Comparison of ENCODE assay signal across 1 cellular context in genomic region chr14:24053548-24054323, GRCh38.
TF ChIP-seq lines count a peak whose summit lies in the region.

No MANE protein-coding gene starts in this region.

TF ChIP-seq in HepG2, 621 proteins besides CTCF, POLR2A, EP300 and RAD21:
- TF ChIP-seq PATZ1 (CRISPR knock-in tag; IDR thresholded peaks at IDR 0.05), result peak; percentile 76
- no peak for TF ChIP-seq HNF4A (CRISPR knock-in tag; IDR thresholded peaks at IDR 0.05)
- TF ChIP-seq NR2F6 (IDR thresholded peaks at IDR 0.05), result peak; percentile 58; the same call in 1 of the 2 replicates
- TF ChIP-seq NR2F6 (CRISPR knock-in tag; IDR thresholded peaks at IDR 0.05), result peak; percentile 51; the same call in 1 of the 2 replicates
- 0 out of 2 replicates have a peak, but pooled peaks have one; percentile 30 for TF ChIP-seq ZNF839 (CRISPR knock-in tag; IDR thresholded peaks at IDR 0.05; ENCODE audit: borderline replicate concordance)
- peak; percentile 31; the same call in 1 of the 2 replicates for TF ChIP-seq CBFB (CRISPR knock-in tag; IDR thresholded peaks at IDR 0.05)
- TF ChIP-seq ZNF850 (CRISPR knock-in tag; conservative IDR thresholded peaks at IDR 0.05), result no peak
- TF ChIP-seq ZNF609 (CRISPR knock-in tag; IDR thresholded peaks at IDR 0.05; ENCODE audit: borderline replicate concordance), result no peak
- no peak; the same call in 1 of the 2 replicates for TF ChIP-seq ZNF274 (CRISPR knock-in tag; IDR thresholded peaks at IDR 0.05)
- TF ChIP-seq ZNF512 (CRISPR knock-in tag; IDR thresholded peaks at IDR 0.05), result no peak
- no peak for TF ChIP-seq ZNF747 (CRISPR knock-in tag; IDR thresholded peaks at IDR 0.05; ENCODE audit: borderline replicate concordance)
- TF ChIP-seq MLLT10 (CRISPR knock-in tag; IDR thresholded peaks at IDR 0.05), result no peak
- 0 out of 4 replicates have a peak, but pooled peaks of 1 of the 2 experiments have one; percentile 32 for TF ChIP-seq NR2F1 (CRISPR knock-in tag; IDR thresholded peaks at IDR 0.05)
- TF ChIP-seq PLSCR1 (CRISPR knock-in tag; IDR thresholded peaks at IDR 0.05; ENCODE audit: borderline replicate concordance), result no peak
- no peak for TF ChIP-seq TARDBP (CRISPR knock-in tag; IDR thresholded peaks at IDR 0.05)
- peak; percentile 56 for TF ChIP-seq SRSF1 (optimal IDR thresholded peaks at IDR 0.05; ENCODE audit: low read depth, low read length)
- no peak for TF ChIP-seq SOX13 (IDR thresholded peaks at IDR 0.05)
- no peak for TF ChIP-seq SOX13 (CRISPR knock-in tag; conservative IDR thresholded peaks at IDR 0.05 in 1 of 2, IDR thresholded peaks at IDR 0.05 in 1 of 2)
- TF ChIP-seq NFIB (CRISPR knock-in tag; IDR thresholded peaks at IDR 0.05; ENCODE audit: borderline replicate concordance), result 0 out of 2 replicates have a peak, but pooled peaks have one; percentile 84
- TF ChIP-seq FOSL2 (CRISPR knock-in tag; IDR thresholded peaks at IDR 0.05), result 0 out of 2 replicates have a peak, but pooled peaks have one; percentile 2
- no peak for TF ChIP-seq ZNF646 (CRISPR knock-in tag; IDR thresholded peaks at IDR 0.05)
- peak; percentile 76; the same call in 1 of the 2 replicates for TF ChIP-seq HNRNPL (IDR thresholded peaks at IDR 0.05; ENCODE audit: low read depth, low read length)
- TF ChIP-seq ZNF737 (CRISPR knock-in tag; IDR thresholded peaks at IDR 0.05; ENCODE audit: borderline replicate concordance), result no peak
- peak; percentile 17; the same call in 1 of the 2 replicates for TF ChIP-seq MTA1 (CRISPR knock-in tag; IDR thresholded peaks at IDR 0.05; ENCODE audit: borderline replicate concordance)
- TF ChIP-seq SMAD9 (CRISPR knock-in tag; IDR thresholded peaks at IDR 0.05), result peak; percentile 31; the same call in 1 of the 2 replicates
- TF ChIP-seq ZNF740 (CRISPR knock-in tag; IDR thresholded peaks at IDR 0.05), result 0 out of 2 replicates have a peak, but pooled peaks have one; percentile 50
- no peak for TF ChIP-seq ZNF761 (CRISPR knock-in tag; conservative IDR thresholded peaks at IDR 0.05)
- TF ChIP-seq HIVEP1 (CRISPR knock-in tag; IDR thresholded peaks at IDR 0.05), result no peak
- peak; percentile 25; the same call in 1 of the 2 replicates for TF ChIP-seq TAF1 (CRISPR knock-in tag; IDR thresholded peaks at IDR 0.05)
TF ChIP-seq in HepG2: peak in this region for 13.
